In genomic region chr3:189961525-189962161, GRCh38 we compare ENCODE assay signal across 1 cellular context.
TF ChIP-seq lines count a peak whose summit lies in the region.

No MANE protein-coding gene starts in this region.

TF ChIP-seq in HepG2, 621 proteins besides CTCF, POLR2A, EP300 and RAD21 (continued from another document and continues in another):
- TF ChIP-seq MIER3 (CRISPR knock-in tag; IDR thresholded peaks at IDR 0.05; ENCODE audit: borderline replicate concordance) (peak; percentile 33; the same call in 1 of the 2 replicates), FOXP4 (CRISPR knock-in tag; IDR thresholded peaks at IDR 0.05) (no peak), ZNF232 (CRISPR knock-in tag; IDR thresholded peaks at IDR 0.05; ENCODE audit: borderline replicate concordance) (no peak), STAG1 (CRISPR knock-in tag; IDR thresholded peaks at IDR 0.05) (peak; percentile 89), ZNF331 (CRISPR knock-in tag; IDR thresholded peaks at IDR 0.05) (0 out of 2 replicates have a peak, but pooled peaks have one; percentile 17), ZNF747 (CRISPR knock-in tag; IDR thresholded peaks at IDR 0.05; ENCODE audit: borderline replicate concordance) (no peak), ZNF10 (CRISPR knock-in tag; IDR thresholded peaks at IDR 0.05; ENCODE audit: borderline replicate concordance, low read depth) (no peak), RNF219 (CRISPR knock-in tag; IDR thresholded peaks at IDR 0.05) (no peak), NR2F6 (IDR thresholded peaks at IDR 0.05) (no peak), NR2F6 (CRISPR knock-in tag; IDR thresholded peaks at IDR 0.05) (no peak), ZNF766 (CRISPR knock-in tag; IDR thresholded peaks at IDR 0.05; ENCODE audit: borderline replicate concordance) (no peak), FOSL2 (CRISPR knock-in tag; IDR thresholded peaks at IDR 0.05) (peak; percentile 69), GATAD2A (CRISPR knock-in tag; IDR thresholded peaks at IDR 0.05) (0 out of 2 replicates have a peak, but pooled peaks have one; percentile 29), PHF20 (CRISPR knock-in tag; IDR thresholded peaks at IDR 0.05) (no peak), SMC3 (IDR thresholded peaks at IDR 0.05; ENCODE audit: low read length) (peak; percentile 72; the same call in 1 of the 2 replicates), ZNF513 (CRISPR knock-in tag; conservative IDR thresholded peaks at IDR 0.05) (no peak), ZFP1 (CRISPR knock-in tag; IDR thresholded peaks at IDR 0.05) (0 out of 2 replicates have a peak, but pooled peaks have one; percentile 57), ZNF577 (CRISPR knock-in tag; IDR thresholded peaks at IDR 0.05; ENCODE audit: borderline replicate concordance, low read depth) (no peak), ISL2 (CRISPR knock-in tag; IDR thresholded peaks at IDR 0.05) (no peak), ZBED4 (CRISPR knock-in tag; IDR thresholded peaks at IDR 0.05; ENCODE audit: borderline replicate concordance) (no peak), ZNF598 (CRISPR knock-in tag; IDR thresholded peaks at IDR 0.05; ENCODE audit: borderline replicate concordance) (no peak), ZNF367 (CRISPR knock-in tag; IDR thresholded peaks at IDR 0.05; ENCODE audit: borderline replicate concordance) (no peak), ARID5B (CRISPR knock-in tag; IDR thresholded peaks at IDR 0.05) (no peak), TAF15 (IDR thresholded peaks at IDR 0.05; ENCODE audit: low read depth, low read length, poor library complexity, severe bottlenecking) (no peak), MIXL1 (CRISPR knock-in tag; IDR thresholded peaks at IDR 0.05) (peak; percentile 67; the same call in 1 of the 2 replicates), SMARCC2 (IDR thresholded peaks at IDR 0.05) (no peak), CENPX (CRISPR knock-in tag; IDR thresholded peaks at IDR 0.05) (no peak), ZBTB7A (CRISPR knock-in tag; IDR thresholded peaks at IDR 0.05) (no peak), NFE2L2 (IDR thresholded peaks at IDR 0.05; ENCODE audit: low read length) (no peak), ZFAT (CRISPR knock-in tag; conservative IDR thresholded peaks at IDR 0.05) (no peak), ATAD3A (CRISPR knock-in tag; IDR thresholded peaks at IDR 0.05) (no peak), ZNF782 (CRISPR knock-in tag; IDR thresholded peaks at IDR 0.05; ENCODE audit: borderline replicate concordance) (no peak), ZFY (CRISPR knock-in tag; IDR thresholded peaks at IDR 0.05) (0 out of 2 replicates have a peak, but pooled peaks have one; percentile 15), SOX13 (IDR thresholded peaks at IDR 0.05) (no peak), SOX13 (CRISPR knock-in tag; conservative IDR thresholded peaks at IDR 0.05 in 1 of 2, IDR thresholded peaks at IDR 0.05 in 1 of 2) (peak in 1 of 2 experiments; percentile 15; a peak in 1 of 4 replicates), ZNF512 (CRISPR knock-in tag; IDR thresholded peaks at IDR 0.05) (no peak), NFE2 (CRISPR knock-in tag; IDR thresholded peaks at IDR 0.05) (no peak), FOSL1 (CRISPR knock-in tag; IDR thresholded peaks at IDR 0.05; ENCODE audit: borderline replicate concordance) (no peak), SOX6 (IDR thresholded peaks at IDR 0.05) (no peak), SOX6 (CRISPR knock-in tag; IDR thresholded peaks at IDR 0.05) (peak; percentile 25; the same call in 1 of the 2 replicates), CENPT (CRISPR knock-in tag; IDR thresholded peaks at IDR 0.05; ENCODE audit: low read depth) (no peak), TEAD3 (CRISPR knock-in tag; optimal IDR thresholded peaks at IDR 0.05; ENCODE audit: borderline replicate concordance) (peak; percentile 26), ZHX2 (IDR thresholded peaks at IDR 0.05; ENCODE audit: low read depth) (no peak), ZHX2 (CRISPR knock-in tag; IDR thresholded peaks at IDR 0.05; ENCODE audit: borderline replicate concordance) (no peak), ZSCAN22 (CRISPR knock-in tag; IDR thresholded peaks at IDR 0.05) (no peak)
